8 cellular contexts compared by ENCODE assay signal in the genomic region with DNA sequence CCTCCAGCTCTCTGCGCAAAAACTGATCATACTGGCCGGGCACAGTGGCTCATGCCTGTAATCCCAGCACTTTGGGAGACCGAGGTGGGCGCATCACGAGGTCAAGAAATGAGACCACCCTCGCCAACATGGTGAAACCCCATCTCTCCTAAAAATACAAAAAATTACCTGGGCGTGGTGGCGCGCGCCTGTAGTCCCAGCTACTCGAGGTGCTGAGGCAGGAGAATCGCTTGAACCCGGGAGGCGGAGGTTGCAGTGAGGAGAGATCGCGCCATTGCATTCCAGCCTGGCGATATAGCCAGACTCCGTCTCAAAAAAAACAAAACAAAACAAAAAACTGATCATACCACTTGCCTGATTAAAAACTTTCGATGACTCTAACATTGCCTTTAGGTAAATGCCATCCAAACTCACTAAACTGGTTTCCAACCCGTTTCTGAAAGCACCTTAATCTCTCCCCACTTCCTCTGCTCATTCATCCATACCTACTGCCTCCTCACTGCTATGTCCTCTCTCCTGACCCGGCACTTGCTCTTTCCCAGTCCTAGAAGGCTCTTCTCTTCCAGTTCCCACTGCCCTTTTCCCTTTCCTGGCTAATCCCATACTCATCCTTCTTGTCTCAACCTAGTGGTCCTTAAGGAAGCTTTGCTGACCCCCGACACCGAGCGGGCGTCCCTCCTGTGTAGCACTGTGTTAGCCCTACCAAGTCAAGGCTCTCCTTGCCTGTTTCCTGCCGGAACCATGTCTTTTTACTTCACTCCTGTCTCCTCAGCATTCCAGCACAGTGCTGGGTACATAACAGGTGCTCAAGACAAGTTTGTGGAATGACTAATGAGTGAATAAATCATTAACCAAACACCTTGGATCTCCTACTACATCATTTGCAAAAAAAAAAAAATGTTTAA. TPM values are rescaled to one million over a fixed set of nuclear protein-coding genes. Genes with fewer than 3 reads are reported as not detected.
DNase-seq lines count a peak whose midpoint lies in the region; ATAC-seq and TF ChIP-seq lines count a peak whose summit lies in the region.

No MANE protein-coding gene starts in this region.

- H3K9me3 Mint-ChIP-seq in activated CD4-positive, alpha-beta T cell treated with anti-CD3 and anti-CD28 coated beads, Interleukin-2, amount 10 ng/mL, durations not matched to agents 7 days and 5 days: no peaks in the 10 kb centered on the region

- H3K4me2 ChIP-seq in PC-9: peak overlapping the region; percentile 97

- no peak overlapping the region for H3K27ac Mint-ChIP-seq in activated CD4-positive, alpha-beta T cell treated with anti-CD3 and anti-CD28 coated beads, Interleukin-2, amount 10 ng/mL, durations not matched to agents 7 days and 5 days

- H3K79me2 ChIP-seq in PC-9 (ENCODE audit: low read depth): peaks cover 40% of the 10 kb centered on the region

- POLR2A ChIA-PET in PC-9 (lab: Charles Lee; ENCODE audit: unreplicated experiment): interaction anchor here (0.7 kb wide), 1 partner anchor 382 kb away, joined by 3 read pairs; no protein-coding TSS in a partner anchor
- POLR2A ChIA-PET in activated CD4-positive, alpha-beta T cell treated with anti-CD3 and anti-CD28 coated beads, Interleukin-2, amount 10 ng/mL, durations not matched to agents 7 days and 5 days (lab: Charles Lee): no interaction called here

- intact Hi-C loops in PC-9 (cut with micrococcal nuclease; ENCODE audit: unreplicated experiment): loop anchor here (1.0 to 10.0 kb wide), 5 partner anchors 75 to 1051 kb away; a partner anchor contains a TSS

- H3K4me3 Mint-ChIP-seq in activated CD4-positive, alpha-beta T cell treated with anti-CD3 and anti-CD28 coated beads, Interleukin-2, amount 10 ng/mL, durations not matched to agents 7 days and 5 days: no peak overlapping the region

- no peaks in the 10 kb centered on the region for H3K9me2 ChIP-seq in PC-9 (ENCODE audit: insufficient read depth)

- peak overlapping the region; percentile 97 for H3K27ac ChIP-seq in PC-9
- H3K27ac ChIP-seq in skeletal muscle tissue (ENCODE audit: low read depth, low read length): peak overlapping the region; percentile 89

- H4K20me1 ChIP-seq in PC-9 (ENCODE audit: insufficient read depth): peaks cover 7% of the 10 kb centered on the region; the same call in 1 of the 2 replicates

- no TSS peak for BruUV-seq in PC-9 (replicated peaks; lab: Mats Ljungman, UMichigan)

- H3K9me3 ChIP-seq in PC-9 (ENCODE audit: insufficient read depth, low read depth): no peaks in the 10 kb centered on the region; the same call in 1 of the 2 replicates
- no peaks in the 10 kb centered on the region for H3K9me3 ChIP-seq in skeletal muscle tissue (ENCODE audit: control insufficient read depth in 3 of 3, low read length in 3 of 3)

- H3K27me3 Mint-ChIP-seq in activated CD4-positive, alpha-beta T cell treated with anti-CD3 and anti-CD28 coated beads, Interleukin-2, amount 10 ng/mL, durations not matched to agents 7 days and 5 days: no peaks in the 10 kb centered on the region

- H3K4me1 Mint-ChIP-seq in activated CD4-positive, alpha-beta T cell treated with anti-CD3 and anti-CD28 coated beads, Interleukin-2, amount 10 ng/mL, durations not matched to agents 7 days and 5 days: peaks cover 32% of the 10 kb centered on the region

- DNase-seq in activated CD8-positive, alpha-beta memory T cell treated with anti-CD3 and anti-CD28 coated beads for 24 hours: peak; percentile 61
- DNase-seq in activated CD8-positive, alpha-beta memory T cell treated with anti-CD3 and anti-CD28 coated beads, Interleukin-2, amount 50 U/mL, for 4 hours: no peak
- DNase-seq in PC-9 (peak; percentile 62 to 95), germinal center (ENCODE audit: low spot score) (peak; percentile 7), NCI-H345 (lab: John Stamatoyannopoulos, UW) (no peak)
- DNase-seq in activated CD4-positive, alpha-beta T cell treated with anti-CD3 and anti-CD28 coated beads, Interleukin-2, amount 10 ng/mL, durations not matched to agents 7 days and 5 days: no peak

- H3K9ac ChIP-seq in skeletal muscle tissue (ENCODE audit: low read depth in 1 of 3, low read length in 3 of 3): peak overlapping the region; percentile 83 to 92 (median 92)

- H3K36me3 Mint-ChIP-seq in activated CD4-positive, alpha-beta T cell treated with anti-CD3 and anti-CD28 coated beads, Interleukin-2, amount 10 ng/mL, durations not matched to agents 7 days and 5 days (ENCODE audit: low read depth): peaks cover 27% of the 10 kb centered on the region

- peak overlapping the region; percentile 85 for H2AFZ ChIP-seq in PC-9

- ATAC-seq in HG02943 (IDR thresholded peaks at IDR 0.05; ENCODE audit: low read depth, unreplicated experiment): peak; percentile 32

- TF ChIP-seq CTCF in PC-9 (conservative IDR thresholded peaks at IDR 0.05): no peak; the same call in 1 of the 2 replicates

- H3K4me3 ChIP-seq in PC-9 (peak overlapping the region; percentile 92), skeletal muscle tissue (ENCODE audit: low read length in 3 of 3) (peak overlapping the region; percentile 79 to 87 (median 83))

- H3K27me3 ChIP-seq in PC-9 (ENCODE audit: insufficient read depth, low read depth) (no peaks in the 10 kb centered on the region), skeletal muscle tissue (ENCODE audit: control insufficient read depth in 3 of 3, insufficient read depth in 3 of 3, low read length in 3 of 3) (no peaks in the 10 kb centered on the region)

- H3K36me3 ChIP-seq in PC-9 (ENCODE audit: low read depth) (peaks cover 12% of the 10 kb centered on the region), skeletal muscle tissue (ENCODE audit: control insufficient read depth in 3 of 3, insufficient read depth in 3 of 3, low read length in 3 of 3) (peaks cover 0 to 10% (median 0%) of the 10 kb centered on the region in 3 donors)

- CTCF ChIA-PET in PC-9 (lab: Charles Lee): no interaction called here
- CTCF ChIA-PET in activated CD4-positive, alpha-beta T cell treated with anti-CD3 and anti-CD28 coated beads, Interleukin-2, amount 10 ng/mL, durations not matched to agents 7 days and 5 days (lab: Charles Lee): no interaction called here

- peaks cover 48% of the 10 kb centered on the region for H3F3A ChIP-seq in PC-9 (ENCODE audit: insufficient read depth, low read depth)

- H3K4me1 ChIP-seq in PC-9 (replicated peaks; ENCODE audit: insufficient read depth) (peaks cover 64% of the 10 kb centered on the region), skeletal muscle tissue (ENCODE audit: control insufficient read depth in 3 of 3, insufficient read depth in 3 of 3, low read length in 3 of 3) (peaks cover 23 to 43% (median 25%) of the 10 kb centered on the region in 3 donors)

RNA-seq across cellular contexts. Expression of a gene that starts 0.7 kb away (rescaled TPM):
- total RNA-seq in PC-9 (2021) (35.8 and 42.0 TPM in 2 replicates), skeletal muscle tissue (35.5 TPM)
- total RNA-seq in activated CD4-positive, alpha-beta T cell treated with anti-CD3 and anti-CD28 coated beads, Interleukin-2, amount 10 ng/mL, durations not matched to agents 7 days and 5 days: 10 to 100 TPM; 24.8 to 25.4 TPM

RNA-seq across cellular contexts. Expression of a gene that starts 30.3 kb away (rescaled TPM):
- total RNA-seq in PC-9 (2021) (0.83 and 2.2 TPM in 2 replicates), skeletal muscle tissue (2.1 TPM)
- not detected for total RNA-seq in activated CD4-positive, alpha-beta T cell treated with anti-CD3 and anti-CD28 coated beads, Interleukin-2, amount 10 ng/mL, durations not matched to agents 7 days and 5 days

Comparison
In these comparisons a context has a peak if more than half of its experiments do, and no peak if none do; other contexts are left out.
1. DNase-seq: peak in activated CD8-positive, alpha-beta memory T cell treated with anti-CD3 and anti-CD28 coated beads for 24 hours (single experiment), PC-9 (2 of 2) and germinal center (single experiment); none in activated CD8-positive, alpha-beta memory T cell treated with anti-CD3 and anti-CD28 coated beads, Interleukin-2, amount 50 U/mL, for 4 hours (single experiment), NCI-H345 (single experiment) and activated CD4-positive, alpha-beta T cell treated with anti-CD3 and anti-CD28 coated beads, Interleukin-2, amount 10 ng/mL, durations not matched to agents 7 days and 5 days (single experiment).